ENCODE assay signal across 1 cellular context in the genomic region with DNA sequence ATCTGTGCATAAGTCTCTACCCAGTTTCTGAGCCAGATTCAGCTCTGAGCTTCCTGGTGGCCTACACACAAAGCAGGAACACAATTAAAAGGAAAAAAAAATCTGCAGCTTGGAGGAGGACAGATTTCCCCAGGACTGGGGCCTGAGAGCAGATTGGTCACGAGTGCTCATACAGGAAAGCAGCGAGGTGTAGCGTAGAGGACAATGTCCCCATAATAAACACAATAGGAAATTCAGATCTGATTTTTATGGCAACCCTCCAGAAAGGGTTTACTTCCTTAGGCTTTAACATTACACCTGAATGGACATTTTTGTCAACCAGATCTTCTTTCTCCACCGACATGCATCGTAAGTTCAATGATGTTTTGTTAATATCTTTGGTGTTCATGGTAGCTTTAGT.
TF ChIP-seq lines count a peak whose summit lies in the region.

No MANE protein-coding gene starts in this region.

TF ChIP-seq in SK-N-SH, 30 proteins besides CTCF, POLR2A, EP300 and RAD21 (continued from another document):
- TF ChIP-seq FOXJ3 (CRISPR knock-in tag; IDR thresholded peaks at IDR 0.05) (no peak), JUND (IDR thresholded peaks at IDR 0.05) (no peak), PBX3 (IDR thresholded peaks at IDR 0.05) (no peak), SMC3 (IDR thresholded peaks at IDR 0.05; ENCODE audit: low read depth, low read length) (no peak)
- TF ChIP-seq, protein P1, sequence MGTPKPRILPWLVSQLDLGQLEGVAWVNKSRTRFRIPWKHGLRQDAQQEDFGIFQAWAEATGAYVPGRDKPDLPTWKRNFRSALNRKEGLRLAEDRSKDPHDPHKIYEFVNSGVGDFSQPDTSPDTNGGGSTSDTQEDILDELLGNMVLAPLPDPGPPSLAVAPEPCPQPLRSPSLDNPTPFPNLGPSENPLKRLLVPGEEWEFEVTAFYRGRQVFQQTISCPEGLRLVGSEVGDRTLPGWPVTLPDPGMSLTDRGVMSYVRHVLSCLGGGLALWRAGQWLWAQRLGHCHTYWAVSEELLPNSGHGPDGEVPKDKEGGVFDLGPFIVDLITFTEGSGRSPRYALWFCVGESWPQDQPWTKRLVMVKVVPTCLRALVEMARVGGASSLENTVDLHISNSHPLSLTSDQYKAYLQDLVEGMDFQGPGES (IDR thresholded peaks at IDR 0.05; ENCODE audit: low read depth, low read length), result no peak
